Comparison of ENCODE assay signal across 17 cellular contexts in genomic region chr2:233477548-233478433, GRCh38.
DNase-seq lines count a peak whose midpoint lies in the region; ATAC-seq, FAIRE-seq and TF ChIP-seq lines count a peak whose summit lies in the region.
"Had no signal": no experiment of that assay in that cellular context is flagged by ENCODE, and none has a peak within 500 bp of the region (broad histone marks: within the 10 kb centered on the region; RNA-seq: fewer than 3 reads in every experiment).

No MANE protein-coding gene starts in this region.

- H3K9me3 ChIP-seq in A549 (peaks cover 7% of the 10 kb centered on the region), HepG2 (ENCODE audit: low read length) (no peaks in the 10 kb centered on the region), spleen (no peaks in the 10 kb centered on the region)
- H3K9me3 ChIP-seq: SJSA1 had no signal

- H3K27me3 ChIP-seq in HepG2 (ENCODE audit: control insufficient read depth in 1 of 2, insufficient read depth in 2 of 2, low read length in 2 of 2) (no peaks in the 10 kb centered on the region), spleen (replicated peaks in 1 of 7) (no peaks in the 10 kb centered on the region)
- H3K27me3 ChIP-seq: SJSA1 had no signal

- TF ChIP-seq EP300 in A549 (IDR thresholded peaks at IDR 0.05) = no peak
- no peak for TF ChIP-seq EP300 in HepG2 (IDR thresholded peaks at IDR 0.05; ENCODE audit: low read depth in 2 of 2, low read length in 2 of 2)
- no peak for TF ChIP-seq EP300 in HepG2 (CRISPR knock-in tag; IDR thresholded peaks at IDR 0.05; ENCODE audit: borderline replicate concordance)

- TF ChIP-seq POLR2A in A549 (IDR thresholded peaks at IDR 0.05; ENCODE audit: low read length) (no peak), HepG2 (IDR thresholded peaks at IDR 0.05; ENCODE audit: insufficient read depth in 1 of 2, low read depth in 2 of 2, low read length in 2 of 2) (no peak), spleen (IDR thresholded peaks at IDR 0.05) (no peak), GM18505 (IDR thresholded peaks at IDR 0.05; ENCODE audit: borderline replicate concordance, extremely low read depth, insufficient read depth, insufficient read length) (no peak)

- H3K4me1 ChIP-seq in A549 (peaks cover 12% of the 10 kb centered on the region; the same call in 2 of the 3 replicates), HepG2 (ENCODE audit: insufficient read depth, low read length) (no peaks in the 10 kb centered on the region), spleen (no peaks in the 10 kb centered on the region)
- H3K4me1 ChIP-seq: SJSA1 had no signal

- H3K4me2 ChIP-seq in A549 = no peak overlapping the region
- no peak overlapping the region for H3K4me2 ChIP-seq in HepG2 (ENCODE audit: low read depth, low read length)

- peak overlapping the region; percentile 42 to 98; a peak in 4 of 6 replicates for H3K27ac ChIP-seq in A549
- no peak overlapping the region for H3K27ac ChIP-seq in HepG2 (ENCODE audit: extremely low read length, insufficient read depth, low read length)
- H3K27ac ChIP-seq in spleen = no peak overlapping the region
- H3K27ac ChIP-seq: HL-60, SJSA1 had no signal

- H3K9ac ChIP-seq in HepG2 (ENCODE audit: insufficient read depth, low read depth, low read length) = no peak overlapping the region

- H2AFZ ChIP-seq in HepG2 (ENCODE audit: low read length) = no peak overlapping the region

- CTCF ChIA-PET in A549 (lab: Yijun Ruan, JAX) (interaction anchor here (0.6 to 2.4 kb wide), 4 partner anchors 7 to 355 kb away, joined by 3 to 12 read pairs (median 4); no protein-coding TSS in a partner anchor), HepG2 (lab: Yijun Ruan, JAX; ENCODE audit: low intra/inter-chr PET ratio, low total read pairs) (no interaction called here)

- ATAC-seq in A549 = peak in 1 of 2 experiments; percentile 2; a peak in 1 of 6 replicates
- ATAC-seq in HepG2 = 0 out of 3 replicates have a peak, but pooled peaks have one; percentile 2
- ATAC-seq in GM18505 (IDR thresholded peaks at IDR 0.05; ENCODE audit: unreplicated experiment) = no peak
- ATAC-seq: HCT116 had no signal

- no TSS peak for BruUV-seq in HepG2 (replicated peaks; lab: Mats Ljungman, UMichigan)

- intact Hi-C loops in HepG2 (cut with micrococcal nuclease; ENCODE audit: unreplicated experiment) (no loop called here), spleen (cut with DNase I; ENCODE audit: low total_unique reads) (no loop called here)

- H3K79me2 ChIP-seq in HepG2 (ENCODE audit: insufficient read depth, low read length) = no peaks in the 10 kb centered on the region

- TF ChIP-seq RAD21 in A549 (conservative IDR thresholded peaks at IDR 0.05 in 1 of 2, IDR thresholded peaks at IDR 0.05 in 1 of 2) = no peak
- no peak for TF ChIP-seq RAD21 in HepG2 (CRISPR knock-in tag; IDR thresholded peaks at IDR 0.05)

- TF ChIP-seq CTCF in A549 (IDR thresholded peaks at IDR 0.05) (no peak), GM20000 (IDR thresholded peaks at IDR 0.05; ENCODE audit: extremely low read depth, missing control alignments) (no peak), HepG2 (CRISPR knock-in tag; IDR thresholded peaks at IDR 0.05) (no peak), spleen (IDR thresholded peaks at IDR 0.05 in 8 of 11, conservative IDR thresholded peaks at IDR 0.05 in 3 of 11) (no peak)

- 93% methylated on average over 28 of the region's 29 CpGs for WGBS in A549 (ENCODE audit: missing lambda C conversion rate)
- WGBS in HepG2 (ENCODE audit: low lambda C conversion rate) = 95% methylated on average over 27 of the region's 29 CpGs
- WGBS in spleen, 5 donors = 93 to 97% (median 96%) methylated on average over 26 to 29 of the region's 29 CpGs

- FAIRE-seq in A549 (lab: Jason Lieb, UNC) = no peak
- FAIRE-seq in HepG2 (lab: Jason Lieb, UNC) = no peak
- FAIRE-seq: HTR-8/SVneo had no signal

- DNase-seq in A549 (ENCODE audit: low read depth in 1 of 2, low spot score in 1 of 2) (no peak), GM20000 (ENCODE audit: low spot score) (peak; percentile 13), HepG2 (ENCODE audit: low spot score) (no peak), spleen (peak; percentile 62), NCI-H526 treated with DMSO at 0.1 percent for 48 hours (lab: John Stamatoyannopoulos, UW) (no peak), DMS53 (lab: John Stamatoyannopoulos, UW) (no peak)
- DNase-seq: AML-193, NCI-H1105 treated with DMSO at 0.1 percent for 48 hours, NCI-H1694 treated with DMSO at 0.1 percent for 48 hours, NCI-H226, NCI-H526, RPMI8226 had no signal

- no peak overlapping the region for H3K4me3 ChIP-seq in A549
- no peak overlapping the region for H3K4me3 ChIP-seq in HepG2 (replicated peaks in 1 of 3; ENCODE audit: insufficient read depth in 1 of 3, low read depth in 2 of 3, low read length in 3 of 3)
- H3K4me3 ChIP-seq in spleen = no peak overlapping the region
- H3K4me3 ChIP-seq: SJSA1 had no signal

- in situ Hi-C loops in HepG2 (cut with HindIII; ENCODE audit: extremely low pct_ligation_motif_present, low pct_unique_long_range_greater_than_20kb) = no loop called here

- H3K36me3 ChIP-seq in HepG2 (replicated peaks in 1 of 2; ENCODE audit: control insufficient read depth in 1 of 2, insufficient read depth in 2 of 2, low read length in 2 of 2) = peaks cover 15 to 21% of the 10 kb centered on the region in 2 experiments; a peak in 4 of 5 replicates
- H3K36me3 ChIP-seq in spleen = peaks cover 0 to 97% (median 56%) of the 10 kb centered on the region in 6 donors

- POLR2A ChIA-PET in A549 (lab: Yijun Ruan, JAX) = no interaction called here
- POLR2A ChIA-PET in HepG2 (lab: Yijun Ruan, JAX) = no interaction called here

- no peaks in the 10 kb centered on the region for H4K20me1 ChIP-seq in HepG2 (ENCODE audit: insufficient read depth, low read length)

TF ChIP-seq in A549, 52 proteins besides CTCF, POLR2A, EP300 and RAD21 (continues in another document):
- no peak for TF ChIP-seq RCOR1 (IDR thresholded peaks at IDR 0.05; ENCODE audit: low read depth, low read length)
- TF ChIP-seq KDM1A (IDR thresholded peaks at IDR 0.05; ENCODE audit: low read depth) = no peak
- no peak for TF ChIP-seq BCL3 (IDR thresholded peaks at IDR 0.05)
- no peak for TF ChIP-seq JUNB (IDR thresholded peaks at IDR 0.05)
- TF ChIP-seq SREBF2 (IDR thresholded peaks at IDR 0.05) = no peak
- TF ChIP-seq NR3C1 (IDR thresholded peaks at IDR 0.05) = no peak
- no peak for TF ChIP-seq TFCP2L1 (CRISPR knock-in tag; IDR thresholded peaks at IDR 0.05)
- no peak for TF ChIP-seq HOXB5 (CRISPR knock-in tag; IDR thresholded peaks at IDR 0.05)
- no peak; the same call in 1 of the 2 replicates for TF ChIP-seq POLR2AphosphoS2 (conservative IDR thresholded peaks at IDR 0.05; ENCODE audit: low read length)
- TF ChIP-seq USF2 (IDR thresholded peaks at IDR 0.05) = no peak

TF ChIP-seq in HepG2, 621 proteins besides CTCF, POLR2A, EP300 and RAD21:
- TF ChIP-seq ZNF646 (CRISPR knock-in tag; IDR thresholded peaks at IDR 0.05) (no peak), RBM22 (optimal IDR thresholded peaks at IDR 0.05; ENCODE audit: low read length) (peak; percentile 20)

Comparison
In these comparisons a context has a peak if more than half of its experiments do, and no peak if none do; other contexts are left out.
1. DNase-seq: peak in GM20000 (single experiment) and spleen (single experiment); none in A549 (0 of 2), HepG2 (single experiment), NCI-H526 treated with DMSO at 0.1 percent for 48 hours (single experiment) and DMS53 (single experiment).
2. H3K27ac ChIP-seq: peak in A549 (2 of 2); none in HepG2 (single experiment) and spleen (0 of 8).